ENCODE assay signal across 8 cellular contexts in the genomic region with DNA sequence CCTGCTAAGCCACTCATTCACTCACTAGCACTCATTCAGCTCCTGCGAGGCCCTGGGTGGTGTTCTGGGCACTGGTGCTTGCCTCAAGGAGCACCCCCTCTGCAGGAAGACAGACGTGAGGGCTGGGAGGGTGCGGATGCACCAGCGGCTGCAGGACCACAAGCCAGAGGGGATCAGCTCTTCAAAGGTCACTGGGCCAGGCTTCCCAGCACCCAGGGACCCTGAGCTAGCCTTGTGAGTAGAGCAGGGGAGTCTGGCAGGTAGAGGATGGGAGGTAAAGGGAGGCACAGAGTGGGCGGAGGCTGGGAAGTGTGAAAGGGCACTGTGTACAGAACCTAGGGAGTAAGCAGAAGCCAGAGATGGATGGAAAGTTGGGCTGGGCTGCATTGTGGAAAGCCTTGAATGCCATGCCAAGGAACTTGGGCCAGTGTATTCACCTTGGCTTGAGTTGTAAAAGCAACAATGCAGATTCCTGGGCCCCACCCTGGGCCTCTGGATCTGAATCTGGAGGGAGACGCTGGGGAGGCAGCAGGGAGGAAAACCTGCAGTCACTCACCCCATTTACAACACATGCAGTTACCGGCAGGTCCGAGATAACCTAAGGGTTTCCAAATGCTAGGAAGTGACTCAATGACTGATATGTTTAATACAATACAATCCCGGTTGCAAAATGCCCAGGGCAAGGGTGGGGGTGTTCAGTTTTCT. TPM values are rescaled to one million over a fixed set of nuclear protein-coding genes. Genes with fewer than 3 reads are reported as not detected.
A peak's percentile ranks its signal among the peaks of the same experiment; 100 is the strongest.
DNase-seq lines count a peak whose midpoint lies in the region; ATAC-seq, FAIRE-seq and TF ChIP-seq lines count a peak whose summit lies in the region.

No MANE protein-coding gene starts in this region.

- POLR2A ChIA-PET in A549 (lab: Yijun Ruan, JAX) = interaction anchor here (1.2 kb wide), 1 partner anchor 11 kb away, joined by 4 read pairs; no protein-coding TSS in a partner anchor

- TF ChIP-seq RAD21 in A549 (conservative IDR thresholded peaks at IDR 0.05 in 1 of 2, IDR thresholded peaks at IDR 0.05 in 1 of 2) = no peak

- H3K27me3 ChIP-seq in esophagus squamous epithelium (no peaks in the 10 kb centered on the region), osteoblast (ENCODE audit: insufficient read depth, low read length) (no peaks in the 10 kb centered on the region), BE2C (peaks cover 39% of the 10 kb centered on the region)

- TF ChIP-seq EP300 in A549 (IDR thresholded peaks at IDR 0.05) = peak in 1 of 2 experiments; percentile 60; a peak in 2 of 5 replicates

- TF ChIP-seq POLR2A in A549 (IDR thresholded peaks at IDR 0.05; ENCODE audit: low read length) (no peak), esophagus squamous epithelium (IDR thresholded peaks at IDR 0.05) (peak in 1 of 4 donors; percentile 18)

- peak; percentile 55 to 58 for DNase-seq in A549 (ENCODE audit: low read depth in 1 of 2, low spot score in 1 of 2)
- peak; percentile 28 for DNase-seq in LHCN-M2 (ENCODE audit: low read depth)
- peak; percentile 86 for DNase-seq in activated CD8-positive, alpha-beta memory T cell treated with anti-CD3 and anti-CD28 coated beads, Interleukin-2, amount 50 U/mL, for 48 hours
- no peak for DNase-seq in esophagus squamous epithelium (lab: John Stamatoyannopoulos, UW)
- peak; percentile 69 for DNase-seq in osteoblast (ENCODE audit: insufficient read length, low spot score, missing footprints)
- no peak for DNase-seq in NCI-H524 treated with DMSO at 0.1 percent for 48 hours (lab: John Stamatoyannopoulos, UW)
- no peak for DNase-seq in superior temporal gyrus (ENCODE audit: extremely low spot score)
- no peak for DNase-seq in BE2C

- H3K4me2 ChIP-seq in A549 (peak overlapping the region; percentile 74), osteoblast (ENCODE audit: insufficient read depth, low read length) (peak overlapping the region; percentile 73)

- peak; percentile 30 to 37; a peak in 5 of 6 replicates for ATAC-seq in A549

- H4K20me1 ChIP-seq in osteoblast (ENCODE audit: insufficient read depth, low read length) = peaks cover 9% of the 10 kb centered on the region

- H3K36me3 ChIP-seq in esophagus squamous epithelium (peaks cover 0 to 7% (median 0%) of the 10 kb centered on the region in 3 donors), osteoblast (ENCODE audit: insufficient read depth, low read length) (peaks cover 16% of the 10 kb centered on the region), BE2C (no peaks in the 10 kb centered on the region)

- CTCF ChIA-PET in A549 (lab: Yijun Ruan, JAX) = interaction anchor here (0.9 to 3.8 kb wide), 5 partner anchors 27 to 81 kb away, joined by 3 to 14 read pairs (median 10); no protein-coding TSS in a partner anchor

- H3K4me3 ChIP-seq in A549 = peak overlapping the region; percentile 99
- peak overlapping the region; percentile 79 to 98 (median 88) for H3K4me3 ChIP-seq in esophagus squamous epithelium
- peak overlapping the region; percentile 89 for H3K4me3 ChIP-seq in osteoblast (ENCODE audit: insufficient read depth, low read length)
- no peak overlapping the region for H3K4me3 ChIP-seq in BE2C (ENCODE audit: low read depth, low read length)

- H3K4me1 ChIP-seq in A549 (peaks cover 31% of the 10 kb centered on the region), esophagus squamous epithelium (peaks cover 54 to 71% (median 56%) of the 10 kb centered on the region in 3 donors), osteoblast (ENCODE audit: insufficient read depth, low read length) (peaks cover 48% of the 10 kb centered on the region), BE2C (no peaks in the 10 kb centered on the region)

- H2AFZ ChIP-seq in osteoblast (ENCODE audit: low read length) = no peak overlapping the region

- H3K27ac ChIP-seq in A549 (peak overlapping the region; percentile 96 to 97), esophagus squamous epithelium (peak overlapping the region; percentile 97 to 100 (median 99)), osteoblast (ENCODE audit: low read depth, low read length) (peak overlapping the region; percentile 94)

- FAIRE-seq in A549 (lab: Jason Lieb, UNC) = no peak

- intact Hi-C loops in esophagus squamous epithelium (cut with DNase I) = no loop called here

- 35% methylated on average over 9 of the region's 9 CpGs for WGBS in A549 (ENCODE audit: missing lambda C conversion rate)
- WGBS in esophagus squamous epithelium, 2 donors = 3 to 14% methylated on average over 6 to 7 of the region's 9 CpGs

- TF ChIP-seq CTCF in A549 (IDR thresholded peaks at IDR 0.05) (no peak), esophagus squamous epithelium (IDR thresholded peaks at IDR 0.05) (peak in 1 of 6 experiments; percentile 4), osteoblast (IDR thresholded peaks at IDR 0.05; ENCODE audit: extremely low read depth, low read depth, low read length) (no peak), BE2C (IDR thresholded peaks at IDR 0.05; ENCODE audit: low read depth, low read length) (no peak)

- peaks cover 64% of the 10 kb centered on the region for H3K79me2 ChIP-seq in osteoblast (ENCODE audit: insufficient read depth, low read length)

- H3K9me3 ChIP-seq in A549 = no peaks in the 10 kb centered on the region
- no peaks in the 10 kb centered on the region for H3K9me3 ChIP-seq in esophagus squamous epithelium
- H3K9me3 ChIP-seq in osteoblast (ENCODE audit: low read depth, low read length) = no peaks in the 10 kb centered on the region
- H3K9me3 ChIP-seq in BE2C = no peaks in the 10 kb centered on the region; the same call in 1 of the 2 replicates

TF ChIP-seq in A549, 52 proteins besides CTCF, POLR2A, EP300 and RAD21:
- TF ChIP-seq FOSL2 (IDR thresholded peaks at IDR 0.05) = 0 out of 2 replicates have a peak, but pooled peaks have one; percentile 44
- no peak for TF ChIP-seq FOSL2 (CRISPR knock-in tag; IDR thresholded peaks at IDR 0.05)
- no peak for TF ChIP-seq MAFK (IDR thresholded peaks at IDR 0.05; ENCODE audit: partially characterized antibody)
- TF ChIP-seq EHMT2 (IDR thresholded peaks at IDR 0.05; ENCODE audit: low read depth) = no peak
- TF ChIP-seq, protein P1, sequence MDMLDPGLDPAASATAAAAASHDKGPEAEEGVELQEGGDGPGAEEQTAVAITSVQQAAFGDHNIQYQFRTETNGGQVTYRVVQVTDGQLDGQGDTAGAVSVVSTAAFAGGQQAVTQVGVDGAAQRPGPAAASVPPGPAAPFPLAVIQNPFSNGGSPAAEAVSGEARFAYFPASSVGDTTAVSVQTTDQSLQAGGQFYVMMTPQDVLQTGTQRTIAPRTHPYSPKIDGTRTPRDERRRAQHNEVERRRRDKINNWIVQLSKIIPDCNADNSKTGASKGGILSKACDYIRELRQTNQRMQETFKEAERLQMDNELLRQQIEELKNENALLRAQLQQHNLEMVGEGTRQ (IDR thresholded peaks at IDR 0.05) = no peak
- peak in 1 of 2 experiments; percentile 54; a peak in 3 of 5 replicates for TF ChIP-seq JUN (IDR thresholded peaks at IDR 0.05)
- TF ChIP-seq SMC3 (IDR thresholded peaks at IDR 0.05) = 0 out of 3 replicates have a peak, but pooled peaks have one; percentile 13
- TF ChIP-seq CEBPB (IDR thresholded peaks at IDR 0.05) = peak; percentile 71; a peak in 3 of 4 replicates
- TF ChIP-seq CHD2 (IDR thresholded peaks at IDR 0.05; ENCODE audit: low read length, partially characterized antibody) = no peak
- TF ChIP-seq, protein P2, sequence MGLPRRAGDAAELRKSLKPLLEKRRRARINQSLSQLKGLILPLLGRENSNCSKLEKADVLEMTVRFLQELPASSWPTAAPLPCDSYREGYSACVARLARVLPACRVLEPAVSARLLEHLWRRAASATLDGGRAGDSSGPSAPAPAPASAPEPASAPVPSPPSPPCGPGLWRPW (IDR thresholded peaks at IDR 0.05) = 0 out of 2 replicates have a peak, but pooled peaks have one; percentile 51
- TF ChIP-seq JUNB (IDR thresholded peaks at IDR 0.05) = peak; percentile 53; the same call in 1 of the 2 replicates
- TF ChIP-seq MYC (IDR thresholded peaks at IDR 0.05; ENCODE audit: borderline replicate concordance, low read length) = no peak

RNA-seq across cellular contexts. Expression of a gene that starts 1.7 kb away (rescaled TPM):
- 14.4 and 19.9 TPM in 2 replicates for polyA plus RNA-seq in A549 (2011; rRNA removed)
- polyA plus RNA-seq in A549 (2012; cell fraction: cytosol; rRNA removed) = 17.9 and 24.6 TPM in 2 replicates
- 37.5 and 40.4 TPM in 2 replicates for polyA plus RNA-seq in A549 (2012; cell fraction: nucleus; rRNA removed)
- 16.9 to 21.5 TPM (median 19.3 TPM) in 3 replicates for polyA plus RNA-seq in A549 (2017; fragmentation: RNase III; extraction: RNeasy Plus Mini Kit Qiagen cat#74134 plus additional on column Dnase treatment)
- polyA minus RNA-seq in A549 (2011; rRNA and poly(A)+ RNA removed) = 36.4 and 37.1 TPM in 2 replicates
- total RNA-seq in LHCN-M2 (2014; rRNA removed) = 13.8 and 14.5 TPM in 2 replicates
- 10.7 TPM for polyA plus RNA-seq in LHCN-M2 (2012)
- 10 to 100 TPM; 84.9 to 97.9 (median 89.8) TPM for total RNA-seq in esophagus squamous epithelium
- 28.0 and 32.9 TPM in 2 replicates for total RNA-seq in osteoblast
- polyA plus RNA-seq in BE2C (2012; ENCODE audit: insufficient read depth, insufficient read length, low read depth) = 0.28 TPM

RNA-seq across cellular contexts. Expression of a gene that starts 46.9 kb away (rescaled TPM):
- 32.0 and 33.3 TPM in 2 replicates for polyA plus RNA-seq in A549 (2011; rRNA removed)
- polyA plus RNA-seq in A549 (2012; cell fraction: cytosol; rRNA removed) = 28.8 and 36.5 TPM in 2 replicates
- 18.9 and 25.4 TPM in 2 replicates for polyA plus RNA-seq in A549 (2012; cell fraction: nucleus; rRNA removed)
- polyA plus RNA-seq in A549 (2017; fragmentation: RNase III; extraction: RNeasy Plus Mini Kit Qiagen cat#74134 plus additional on column Dnase treatment) = 59.9 to 72.6 TPM (median 60.6 TPM) in 3 replicates
- 40.0 and 43.9 TPM in 2 replicates for polyA minus RNA-seq in A549 (2011; rRNA and poly(A)+ RNA removed)
- total RNA-seq in LHCN-M2 (2014; rRNA removed) = 50.1 and 62.7 TPM in 2 replicates
- polyA plus RNA-seq in LHCN-M2 (2012) = 103 TPM
- 10 to 100 TPM; 22.4 to 92.4 (median 29.5) TPM for total RNA-seq in esophagus squamous epithelium
- 57.9 and 71.3 TPM in 2 replicates for total RNA-seq in osteoblast
- 158 TPM for polyA plus RNA-seq in BE2C (2012; ENCODE audit: insufficient read depth, insufficient read length, low read depth)

Comparison
In these comparisons a context has a peak if more than half of its experiments do, and no peak if none do; other contexts are left out.
1. DNase-seq: peak in A549 (2 of 2), LHCN-M2 (single experiment), activated CD8-positive, alpha-beta memory T cell treated with anti-CD3 and anti-CD28 coated beads, Interleukin-2, amount 50 U/mL, for 48 hours (single experiment) and osteoblast (single experiment); none in esophagus squamous epithelium (single experiment), NCI-H524 treated with DMSO at 0.1 percent for 48 hours (single experiment), superior temporal gyrus (single experiment) and BE2C (single experiment).
2. Peak in every context shown above with its lines, with median percentiles within 50 percentile points of each other: H3K27ac ChIP-seq.